9 cellular contexts compared by ENCODE assay signal in the genomic region with DNA sequence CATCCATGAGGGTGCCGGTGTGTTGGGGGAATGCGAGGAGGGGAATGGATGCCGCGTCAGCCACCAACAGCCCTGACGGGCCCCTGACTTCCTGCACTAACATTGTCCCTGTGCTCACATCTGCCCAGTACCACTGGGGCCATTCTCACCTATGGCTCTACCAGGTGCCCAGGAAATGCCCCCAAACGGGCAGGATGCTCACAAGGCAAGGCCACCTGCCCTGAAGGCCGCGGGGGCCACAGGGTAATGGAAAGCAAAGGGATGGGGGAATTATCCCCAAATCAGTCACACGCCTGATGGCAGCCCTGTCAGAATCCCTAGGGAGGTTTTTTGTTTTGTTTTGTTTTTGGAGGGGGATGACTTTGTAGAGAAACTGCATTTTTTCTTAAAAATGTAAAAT. TPM values are rescaled to one million over a fixed set of nuclear protein-coding genes. Genes with fewer than 3 reads are reported as not detected.
"Had no signal": no experiment of that assay in that cellular context is flagged by ENCODE, and none has a peak within 500 bp of the region (broad histone marks: within the 10 kb centered on the region; RNA-seq: fewer than 3 reads in every experiment).

No MANE protein-coding gene starts in this region.

RNA-seq across cellular contexts. Expression of a gene that starts 7.3 kb away (rescaled TPM):
- total RNA-seq: LHCN-M2, MCF 10A, OCI-LY7, PC-9, Right ventricle myocardium superior, RPMI7951, SJSA1 had no signal
- polyA plus RNA-seq: SK-N-SH had no signal

RNA-seq across cellular contexts. Expression of a gene that starts 32.0 kb away (rescaled TPM):
- total RNA-seq: LHCN-M2, MCF 10A, NCI-H460, OCI-LY7, PC-9, Right ventricle myocardium superior, RPMI7951, SJSA1 had no signal
- polyA plus RNA-seq: SK-N-SH had no signal

RNA-seq across cellular contexts. Expression of a gene that starts 47.6 kb away (rescaled TPM):
- total RNA-seq: LHCN-M2, MCF 10A, OCI-LY7, PC-9, Right ventricle myocardium superior, RPMI7951, SJSA1 had no signal
